ENCODE assay signal across 1 cellular context in genomic region chr1:246583448-246584185, GRCh38.
TF ChIP-seq lines count a peak whose summit lies in the region.

No MANE protein-coding gene starts in this region.

TF ChIP-seq in HepG2, 621 proteins besides CTCF, POLR2A, EP300 and RAD21 (continued from another document and continues in another):
- TF ChIP-seq ZBTB40 (IDR thresholded peaks at IDR 0.05) (no peak), ZBTB40 (CRISPR knock-in tag; IDR thresholded peaks at IDR 0.05) (no peak; the same call in 1 of the 2 replicates), PRDM15 (CRISPR knock-in tag; IDR thresholded peaks at IDR 0.05) (no peak), MAFG (CRISPR knock-in tag; IDR thresholded peaks at IDR 0.05) (no peak), ZNF256 (CRISPR knock-in tag; conservative IDR thresholded peaks at IDR 0.05) (no peak), ZNF331 (CRISPR knock-in tag; IDR thresholded peaks at IDR 0.05) (peak; percentile 91), FIP1L1 (IDR thresholded peaks at IDR 0.05; ENCODE audit: borderline replicate concordance, insufficient read depth, low read depth, low read length) (no peak), ZNF326 (CRISPR knock-in tag; IDR thresholded peaks at IDR 0.05; ENCODE audit: borderline replicate concordance) (no peak), KLF9 (CRISPR knock-in tag; IDR thresholded peaks at IDR 0.05; ENCODE audit: low read depth) (no peak), NONO (IDR thresholded peaks at IDR 0.05) (no peak), NONO (CRISPR knock-in tag; conservative IDR thresholded peaks at IDR 0.05) (peak; percentile 80), SMYD3 (CRISPR knock-in tag; IDR thresholded peaks at IDR 0.05) (peak; percentile 81; the same call in 1 of the 2 replicates), SALL1 (CRISPR knock-in tag; IDR thresholded peaks at IDR 0.05) (peak; percentile 75), ZFAT (CRISPR knock-in tag; conservative IDR thresholded peaks at IDR 0.05) (no peak), ZNF251 (CRISPR knock-in tag; IDR thresholded peaks at IDR 0.05) (no peak), TBX3 (IDR thresholded peaks at IDR 0.05; ENCODE audit: borderline replicate concordance) (peak; percentile 66), CREB3 (CRISPR knock-in tag; IDR thresholded peaks at IDR 0.05) (no peak), TFDP1 (CRISPR knock-in tag; IDR thresholded peaks at IDR 0.05; ENCODE audit: borderline replicate concordance) (no peak), ZNF501 (CRISPR knock-in tag; IDR thresholded peaks at IDR 0.05) (no peak), ZNF580 (CRISPR knock-in tag; IDR thresholded peaks at IDR 0.05; ENCODE audit: borderline replicate concordance, low read depth) (no peak), KDM2A (CRISPR knock-in tag; IDR thresholded peaks at IDR 0.05; ENCODE audit: borderline replicate concordance, low read depth) (no peak), NCOR1 (IDR thresholded peaks at IDR 0.05; ENCODE audit: borderline replicate concordance, low read length) (peak; percentile 98), ZBTB39 (CRISPR knock-in tag; IDR thresholded peaks at IDR 0.05) (no peak), ZMAT5 (CRISPR knock-in tag; IDR thresholded peaks at IDR 0.05; ENCODE audit: borderline replicate concordance, low read depth) (no peak), ARHGAP35 (CRISPR knock-in tag; IDR thresholded peaks at IDR 0.05; ENCODE audit: borderline replicate concordance) (no peak), NAIF1 (CRISPR knock-in tag; IDR thresholded peaks at IDR 0.05; ENCODE audit: borderline replicate concordance) (no peak), RBFOX2 (IDR thresholded peaks at IDR 0.05; ENCODE audit: low read depth, low read length) (no peak), GABPB1 (CRISPR knock-in tag; IDR thresholded peaks at IDR 0.05) (0 out of 2 replicates have a peak, but pooled peaks have one; percentile 9), NR2F2 (IDR thresholded peaks at IDR 0.05; ENCODE audit: borderline replicate concordance, low read depth) (peak; percentile 95), ARNT (IDR thresholded peaks at IDR 0.05) (no peak), ZNF225 (CRISPR knock-in tag; IDR thresholded peaks at IDR 0.05) (no peak), ZBTB33 (CRISPR knock-in tag; IDR thresholded peaks at IDR 0.05) (peak; percentile 64), TBX2 (CRISPR knock-in tag; IDR thresholded peaks at IDR 0.05; ENCODE audit: borderline replicate concordance) (peak; percentile 89), SMAD1 (CRISPR knock-in tag; IDR thresholded peaks at IDR 0.05; ENCODE audit: borderline replicate concordance, low read depth) (no peak)
- TF ChIP-seq, protein P1, sequence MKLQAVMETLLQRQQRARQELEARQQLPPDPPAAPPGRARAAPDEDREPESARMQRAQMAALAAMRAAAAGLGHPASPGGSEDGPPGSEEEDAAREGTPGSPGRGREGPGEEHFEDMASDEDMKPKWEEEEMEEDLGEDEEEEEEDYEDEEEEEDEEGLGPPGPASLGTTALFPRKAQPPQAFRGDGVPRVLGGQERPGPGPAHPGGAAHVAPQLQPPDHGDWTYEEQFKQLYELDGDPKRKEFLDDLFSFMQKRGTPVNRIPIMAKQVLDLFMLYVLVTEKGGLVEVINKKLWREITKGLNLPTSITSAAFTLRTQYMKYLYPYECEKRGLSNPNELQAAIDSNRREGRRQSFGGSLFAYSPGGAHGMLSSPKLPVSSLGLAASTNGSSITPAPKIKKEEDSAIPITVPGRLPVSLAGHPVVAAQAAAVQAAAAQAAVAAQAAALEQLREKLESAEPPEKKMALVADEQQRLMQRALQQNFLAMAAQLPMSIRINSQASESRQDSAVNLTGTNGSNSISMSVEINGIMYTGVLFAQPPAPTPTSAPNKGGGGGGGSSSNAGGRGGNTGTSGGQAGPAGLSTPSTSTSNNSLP (IDR thresholded peaks at IDR 0.05; ENCODE audit: low read depth, low read length): peak; percentile 58; the same call in 1 of the 2 replicates
